In genomic region chr12:57008113-57008687, GRCh38 we compare ENCODE assay signal across 8 cellular contexts. TPM values are rescaled to one million over a fixed set of nuclear protein-coding genes. Genes with fewer than 3 reads are reported as not detected.
DNase-seq lines count a peak whose midpoint lies in the region; ATAC-seq, FAIRE-seq and TF ChIP-seq lines count a peak whose summit lies in the region.

No MANE protein-coding gene starts in this region.

- TF ChIP-seq CTCF in AG04449 (IDR thresholded peaks at IDR 0.05; ENCODE audit: insufficient read depth, low read length, missing control alignments) (peak; percentile 47), gastrocnemius medialis (IDR thresholded peaks at IDR 0.05 in 4 of 5, conservative IDR thresholded peaks at IDR 0.05 in 1 of 5) (peak in 1 of 5 experiments; percentile 17)

- POLR2A ChIA-PET in AG04449 (lab: Yijun Ruan, JAX), result no interaction called here

- in situ Hi-C loops in gastrocnemius medialis (cut with MboI; ENCODE audit: low sequenced_read_pairs in 4 of 4), result no loop called here

- CTCF ChIA-PET in AG04449 (lab: Yijun Ruan, JAX), result interaction anchor here (0.7 to 19.3 kb wide), 18 partner anchors 9 to 249 kb away, joined by 3 to 500 read pairs (median 4); partner anchors contain the start of genes HSD17B6, MYO1A, PRIM1 and STAT6

- H3K36me3 ChIP-seq in gastrocnemius medialis, result peaks cover 0 to 13% of the 10 kb centered on the region in 2 donors

- intact Hi-C loops in gastrocnemius medialis (cut with DNase I; ENCODE audit: low total_unique reads), result loop anchor here (5.0 kb wide), 2 partner anchors 104 to 256 kb away; partner anchors contain the start of genes PRIM1 and STAT6

- no peak overlapping the region for H3K27ac ChIP-seq in gastrocnemius medialis

- DNase-seq in AG04449 (ENCODE audit: low read depth, low spot score) (no peak), GM03348 (ENCODE audit: low spot score) (peak; percentile 69), NCI-H2107 treated with DMSO at 0.1 percent for 48 hours (lab: John Stamatoyannopoulos, UW; ENCODE audit: unreplicated experiment) (peak; percentile 80), fibroblast of the conjunctiva (ENCODE audit: low read depth) (peak; percentile 65), putamen (ENCODE audit: low spot score) (peak; percentile 56), gastrocnemius medialis (no peak)
- no peak for DNase-seq in NK-92 treated with Interleukin-12 subunit alpha and Interleukin-12 subunit beta, amount 100 ng/mL, for 24 hours (lab: John Stamatoyannopoulos, UW)

- no peak for TF ChIP-seq POLR2A in gastrocnemius medialis (IDR thresholded peaks at IDR 0.05)

- peak; percentile 67 for FAIRE-seq in TTC549 (lab: Jason Lieb, UNC)

- no peaks in the 10 kb centered on the region for H3K27me3 ChIP-seq in gastrocnemius medialis

- H3K9me3 ChIP-seq in gastrocnemius medialis, result no peaks in the 10 kb centered on the region

- ATAC-seq in gastrocnemius medialis, result no peak

- H3K4me1 ChIP-seq in gastrocnemius medialis, result peaks cover 11 to 12% of the 10 kb centered on the region in 2 donors

- H3K4me3 ChIP-seq in AG04449 (ENCODE audit: low read depth, low read length) (no peak overlapping the region), gastrocnemius medialis (no peak overlapping the region)

RNA-seq across cellular contexts. Expression of gene ZBTB39, which starts 1.9 kb away (rescaled TPM):
- total RNA-seq in gastrocnemius medialis, result 1 to 10 TPM; 2.2 to 3.8 (median 2.8) TPM

RNA-seq across cellular contexts. Expression of gene TAC3, which starts 8.1 kb away (rescaled TPM):
- total RNA-seq in gastrocnemius medialis, result not detected

RNA-seq across cellular contexts. Expression of gene MYO1A, which starts 41.7 kb away (rescaled TPM):
- total RNA-seq in gastrocnemius medialis, result 1 to 10 TPM in 1 of 4 donors, under 1 TPM in 1, not detected in 2; 0.56 to 1.2 TPM

RNA-seq across cellular contexts. Expression of gene RDH16, which starts 50.8 kb away (rescaled TPM):
- total RNA-seq in gastrocnemius medialis, result 1 to 10 TPM in 1 of 4 donors, under 1 TPM in 3; 0.56 to 1.1 (median 0.67) TPM

Comparison
In these comparisons a context has a peak if more than half of its experiments do, and no peak if none do; other contexts are left out.
1. DNase-seq: peak in GM03348 (single experiment), NCI-H2107 treated with DMSO at 0.1 percent for 48 hours (single experiment), fibroblast of the conjunctiva (single experiment) and putamen (single experiment); none in AG04449 (single experiment), NK-92 treated with Interleukin-12 subunit alpha and Interleukin-12 subunit beta, amount 100 ng/mL, for 24 hours (single experiment) and gastrocnemius medialis (0 of 2).